Comparison of ENCODE assay signal across 18 cellular contexts in the genomic region with DNA sequence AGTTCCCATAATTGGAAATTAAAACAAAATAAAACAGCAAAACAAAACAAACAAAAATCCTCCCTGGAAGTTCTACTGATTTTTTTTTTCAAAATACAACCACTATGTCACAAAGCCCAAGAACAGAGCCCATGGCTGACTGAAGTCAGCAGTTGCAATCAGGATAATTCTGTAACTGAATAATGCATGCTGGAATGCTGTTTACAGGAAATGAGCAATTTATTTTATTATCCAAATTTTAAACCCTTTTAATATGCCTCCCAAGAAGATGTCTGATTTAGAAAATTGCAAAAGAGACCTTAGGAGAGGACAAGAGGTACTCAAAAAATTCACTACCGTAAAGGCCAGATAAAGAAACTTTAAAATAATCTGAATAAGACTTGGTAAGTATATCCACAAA.
"Had no signal": no experiment of that assay in that cellular context is flagged by ENCODE, and none has a peak within 500 bp of the region (broad histone marks: within the 10 kb centered on the region; RNA-seq: fewer than 3 reads in every experiment).

No MANE protein-coding gene starts in this region.

- H3K36me3 Mint-ChIP-seq: activated naive CD8-positive, alpha-beta T cell treated with anti-CD3 and anti-CD28 coated beads, Interleukin-2, amount 10 ng/mL, durations not matched to agents 7 days and 5 days; natural killer cell; stimulated activated naive B cell treated with anti-CD40 and anti-IgM and Interleukin-4, amounts not matched to agents 10 μg/mL and 1 μg/mL and 100 μg/mL, for 72 hours had no signal

- H3K27ac Mint-ChIP-seq: activated CD4-positive, alpha-beta T cell treated with anti-CD3 and anti-CD28 coated beads, Interleukin-2, amount 10 ng/mL, durations not matched to agents 24 days and 14 days; activated CD8-positive, alpha-beta T cell treated with anti-CD3 and anti-CD28 coated beads for 36 hours; activated naive CD8-positive, alpha-beta T cell treated with anti-CD3 and anti-CD28 coated beads, Interleukin-2, amount 10 ng/mL, durations not matched to agents 7 days and 5 days; activated T-helper 17 cell treated with anti-CD3 and anti-CD28 coated beads, Interleukin-2, amount 50 U/mL, for 72 hours; endodermal cell; natural killer cell; stimulated activated naive B cell treated with anti-CD40 and anti-IgM and Interleukin-4, amounts not matched to agents 10 μg/mL and 1 μg/mL and 100 μg/mL, for 72 hours had no signal

- H3K4me1 Mint-ChIP-seq: activated CD4-positive, alpha-beta T cell treated with anti-CD3 and anti-CD28 coated beads, Interleukin-2, amount 10 ng/mL, durations not matched to agents 24 days and 14 days; activated naive CD8-positive, alpha-beta T cell treated with anti-CD3 and anti-CD28 coated beads, Interleukin-2, amount 10 ng/mL, durations not matched to agents 7 days and 5 days; activated T-helper 17 cell treated with anti-CD3 and anti-CD28 coated beads, Interleukin-2, amount 50 U/mL, for 72 hours; natural killer cell; stimulated activated naive B cell treated with anti-CD40 and anti-IgM and Interleukin-4, amounts not matched to agents 10 μg/mL and 1 μg/mL and 100 μg/mL, for 72 hours had no signal

- H3K27me3 Mint-ChIP-seq: activated CD4-positive, alpha-beta T cell treated with anti-CD3 and anti-CD28 coated beads, Interleukin-2, amount 10 ng/mL, durations not matched to agents 24 days and 14 days; activated CD8-positive, alpha-beta T cell treated with anti-CD3 and anti-CD28 coated beads for 36 hours; activated naive CD8-positive, alpha-beta T cell treated with anti-CD3 and anti-CD28 coated beads, Interleukin-2, amount 10 ng/mL, durations not matched to agents 7 days and 5 days; activated T-helper 17 cell treated with anti-CD3 and anti-CD28 coated beads, Interleukin-2, amount 50 U/mL, for 72 hours; stimulated activated naive B cell treated with anti-CD40 and anti-IgM and Interleukin-4, amounts not matched to agents 10 μg/mL and 1 μg/mL and 100 μg/mL, for 72 hours had no signal

- H3K4me3 Mint-ChIP-seq: activated CD4-positive, alpha-beta T cell treated with anti-CD3 and anti-CD28 coated beads, Interleukin-2, amount 10 ng/mL, durations not matched to agents 24 days and 14 days; activated CD8-positive, alpha-beta T cell treated with anti-CD3 and anti-CD28 coated beads for 36 hours; activated naive CD8-positive, alpha-beta T cell treated with anti-CD3 and anti-CD28 coated beads, Interleukin-2, amount 10 ng/mL, durations not matched to agents 7 days and 5 days; activated T-helper 17 cell treated with anti-CD3 and anti-CD28 coated beads, Interleukin-2, amount 50 U/mL, for 72 hours; endodermal cell; natural killer cell; stimulated activated naive B cell treated with anti-CD40 and anti-IgM and Interleukin-4, amounts not matched to agents 10 μg/mL and 1 μg/mL and 100 μg/mL, for 72 hours had no signal

- DNase-seq: activated CD4-positive, alpha-beta T cell treated with anti-CD3 and anti-CD28 coated beads, Interleukin-2, amount 10 ng/mL, durations not matched to agents 24 days and 14 days; activated CD8-positive, alpha-beta T cell treated with anti-CD3 and anti-CD28 coated beads for 36 hours; activated naive CD4-positive, alpha-beta T cell; activated naive CD8-positive, alpha-beta T cell treated with anti-CD3 and anti-CD28 coated beads, Interleukin-2, amount 10 ng/mL, durations not matched to agents 7 days and 5 days; activated T-cell treated with anti-CD3 and anti-CD28 coated beads, Interleukin-2, amount 50 U/mL, for 1 hour; amygdala; endodermal cell; heart right ventricle; mesendoderm; natural killer cell; pancreas; spleen; stimulated activated naive B cell treated with anti-CD40 and anti-IgM and Interleukin-4, amounts not matched to agents 10 μg/mL and 1 μg/mL and 100 μg/mL, for 72 hours; upper lobe of left lung had no signal

- ATAC-seq: activated CD8-positive, alpha-beta T cell treated with anti-CD3 and anti-CD28 coated beads for 36 hours; activated T-helper 17 cell treated with anti-CD3 and anti-CD28 coated beads, Interleukin-2, amount 50 U/mL, for 72 hours; heart right ventricle; natural killer cell; pancreas; sciatic nerve; stimulated activated naive B cell treated with anti-CD40 and anti-IgM and Interleukin-4, amounts not matched to agents 10 μg/mL and 1 μg/mL and 100 μg/mL, for 72 hours had no signal

- H3K9me3 Mint-ChIP-seq: endodermal cell, natural killer cell had no signal

- H3K4me3 ChIP-seq: cardiac muscle cell, heart right ventricle, pancreas, spleen, thoracic aorta, upper lobe of left lung had no signal
